In genomic region chr20:48720256-48721020, GRCh38 we compare ENCODE assay signal across 12 cellular contexts.
DNase-seq lines count a peak whose midpoint lies in the region; ATAC-seq, FAIRE-seq and TF ChIP-seq lines count a peak whose summit lies in the region.
"Had no signal": no experiment of that assay in that cellular context is flagged by ENCODE, and none has a peak within 500 bp of the region (broad histone marks: within the 10 kb centered on the region; RNA-seq: fewer than 3 reads in every experiment).

No MANE protein-coding gene starts in this region.

- peak overlapping the region; percentile 85; the same call in 1 of the 2 replicates for H3K27ac ChIP-seq in BLaER1
- peak overlapping the region; percentile 90 to 97 for H3K27ac ChIP-seq in ascending aorta

- H3K27ac Mint-ChIP-seq in IgD-negative memory B cell (peak overlapping the region; percentile 68 to 96 (median 90)), nephron progenitor cell (peak overlapping the region; percentile 84)

- H3K27me3 Mint-ChIP-seq in IgD-negative memory B cell (no peaks in the 10 kb centered on the region), nephron progenitor cell (ENCODE audit: low read depth, poor library complexity) (peaks cover 6% of the 10 kb centered on the region)

- no peaks in the 10 kb centered on the region for H4K20me1 ChIP-seq in BLaER1

- H3K4me3 Mint-ChIP-seq in IgD-negative memory B cell = peak overlapping the region in 3 of 4 donors; percentile 39 to 89 (median 49)
- no peak overlapping the region for H3K4me3 Mint-ChIP-seq in nephron progenitor cell

- H3K36me3 ChIP-seq in BLaER1 (no peaks in the 10 kb centered on the region), ascending aorta (no peaks in the 10 kb centered on the region)

- ATAC-seq in GM21526 (IDR thresholded peaks at IDR 0.05; ENCODE audit: low FRiP score, unreplicated experiment) = no peak

- H3K9me3 Mint-ChIP-seq in IgD-negative memory B cell = no peaks in the 10 kb centered on the region
- H3K9me3 Mint-ChIP-seq in nephron progenitor cell = no peaks in the 10 kb centered on the region

- H3K9me3 ChIP-seq in BLaER1 (0 out of 2 replicates have a peak, but pooled peaks cover 3% of the 10 kb centered on the region), ascending aorta (no peaks in the 10 kb centered on the region)

- DNase-seq in ascending aorta (ENCODE audit: low spot score in 2 of 2) (no peak), nephron progenitor cell (no peak), GM19239 (ENCODE audit: insufficient read length, low spot score) (no peak), putamen (ENCODE audit: low spot score) (no peak), NCI-H2081 treated with DMSO at 0.1 percent for 48 hours (lab: John Stamatoyannopoulos, UW) (no peak)
- DNase-seq: anterior cingulate cortex, mesendoderm, NCI-H1694 treated with DMSO at 0.1 percent for 48 hours had no signal

- H3K4me3 ChIP-seq in BLaER1 (no peak overlapping the region), ascending aorta (no peak overlapping the region)

- no peak for FAIRE-seq in GM19239 (lab: Jason Lieb, UNC)
- FAIRE-seq: urothelium cell line had no signal

- intact Hi-C loops in ascending aorta (cut with DNase I) = loop anchor here (1.0 to 5.0 kb wide), 5 partner anchors 13 to 202 kb away; partner anchors contain the start of gene ARFGEF2

- H3K4me2 ChIP-seq in BLaER1 = peak overlapping the region; percentile 87

- H3K4me1 ChIP-seq in BLaER1 (peaks cover 100% of the 10 kb centered on the region), ascending aorta (peaks cover 27 to 59% of the 10 kb centered on the region in 2 donors)

- no peak overlapping the region for H3K9ac ChIP-seq in BLaER1

- TF ChIP-seq CTCF in ascending aorta (IDR thresholded peaks at IDR 0.05) = no peak
- no peak for TF ChIP-seq CTCF in nephron progenitor cell (IDR thresholded peaks at IDR 0.05)

- peaks cover 71 to 91% (median 87%) of the 10 kb centered on the region in 3 donors for H3K4me1 Mint-ChIP-seq in IgD-negative memory B cell
- H3K4me1 Mint-ChIP-seq in nephron progenitor cell = peaks cover 53% of the 10 kb centered on the region

- H3K27me3 ChIP-seq in BLaER1 = no peaks in the 10 kb centered on the region
- no peaks in the 10 kb centered on the region for H3K27me3 ChIP-seq in ascending aorta

- H3K36me3 Mint-ChIP-seq in IgD-negative memory B cell (peaks cover 7% of the 10 kb centered on the region), nephron progenitor cell (ENCODE audit: low read depth) (peaks cover 8% of the 10 kb centered on the region)
